7 cellular contexts compared by ENCODE assay signal in genomic region chr20:63686492-63687321, GRCh38. TPM values are rescaled to one million over a fixed set of nuclear protein-coding genes. Genes with fewer than 3 reads are reported as not detected.
DNase-seq lines count a peak whose midpoint lies in the region; TF ChIP-seq lines count a peak whose summit lies in the region.
"Had no signal": no experiment of that assay in that cellular context is flagged by ENCODE, and none has a peak within 500 bp of the region (broad histone marks: within the 10 kb centered on the region; RNA-seq: fewer than 3 reads in every experiment).

No MANE protein-coding gene starts in this region.

- DNase-seq in GM23248 (peak; percentile 94), brain pericyte (ENCODE audit: low read depth, low spot score) (peak; percentile 49), neural crest cell (ENCODE audit: low read depth, low spot score) (no peak), NCI-H446 treated with DMSO at 0.1 percent for 48 hours (lab: John Stamatoyannopoulos, UW) (no peak), DMS114 treated with DMSO at 0.1 percent for 48 hours (lab: John Stamatoyannopoulos, UW; ENCODE audit: unreplicated experiment) (no peak), dedifferentiated amniotic fluid mesenchymal stem cell (ENCODE audit: extremely low spot score) (no peak)

- 0 out of 2 replicates have a peak overlapping the region, but pooled peaks have one; percentile 4 for H3K4me3 ChIP-seq in GM23248

- H3K4me1 ChIP-seq in GM23248 (ENCODE audit: insufficient read depth), result peaks cover 34% of the 10 kb centered on the region

- WGBS in GM23248 (ENCODE audit: low coverage in 1 of 2, low lambda C conversion rate in 2 of 2, missing lambda C conversion rate in 2 of 2), 2 experiments, result 5 to 8% methylated on average over 31 to 45 of the region's 45 CpGs

- H2AFZ ChIP-seq in GM23248, result peak overlapping the region; percentile 33; the same call in 1 of the 2 replicates

- peak overlapping the region; percentile 43 for H3K27ac Mint-ChIP-seq in neural crest cell (ENCODE audit: unreplicated experiment)

- no peaks in the 10 kb centered on the region for H3K36me3 ChIP-seq in GM23248 (ENCODE audit: low read depth)

- H3K4me2 ChIP-seq in GM23248 (ENCODE audit: unreplicated experiment), result peak overlapping the region; percentile 44
- H3K4me2 ChIP-seq: KMS-11 had no signal

- H3K9me3 Mint-ChIP-seq in neural crest cell, result no peaks in the 10 kb centered on the region

- no peaks in the 10 kb centered on the region for H3K36me3 Mint-ChIP-seq in neural crest cell (ENCODE audit: low read depth)

- peaks cover 34% of the 10 kb centered on the region for H3F3A ChIP-seq in GM23248 (ENCODE audit: insufficient read depth)

- peak overlapping the region; percentile 62 for H3K4me3 Mint-ChIP-seq in neural crest cell

- peak overlapping the region; percentile 77 for H3K9ac ChIP-seq in GM23248
- H3K9ac ChIP-seq: KMS-11 had no signal

- no peaks in the 10 kb centered on the region for H3K79me2 ChIP-seq in GM23248 (ENCODE audit: insufficient read depth)

- H3K27me3 Mint-ChIP-seq in neural crest cell (ENCODE audit: low read depth), result no peaks in the 10 kb centered on the region

- no peaks in the 10 kb centered on the region for H3K27me3 ChIP-seq in GM23248 (replicated peaks; ENCODE audit: insufficient read depth)

- H4K20me1 ChIP-seq in GM23248 (ENCODE audit: insufficient read depth), result no peaks in the 10 kb centered on the region

- in situ Hi-C loops in GM23248 (cut with MboI), result no loop called here

- H3K9me3 ChIP-seq in GM23248 (ENCODE audit: low read depth), result no peaks in the 10 kb centered on the region

- no peaks in the 10 kb centered on the region for H3K9me2 ChIP-seq in GM23248 (ENCODE audit: insufficient read depth)

- H3K27ac ChIP-seq in GM23248, result peak overlapping the region; percentile 92
- H3K27ac ChIP-seq: KMS-11 had no signal

- peaks cover 11% of the 10 kb centered on the region for H3K4me1 Mint-ChIP-seq in neural crest cell

- no peak for TF ChIP-seq CTCF in neural crest cell (conservative IDR thresholded peaks at IDR 0.05)

RNA-seq across cellular contexts. Expression of gene TNFRSF6B, which starts 9.7 kb away (rescaled TPM):
- 36.9 and 39.9 TPM in 2 replicates for total RNA-seq in GM23248 (2014; rRNA removed; shearing (Covaris generic))
- 17.4 and 17.5 TPM in 2 replicates for polyA plus RNA-seq in GM23248 (2016; fragmentation: Nextera tagmentation; extraction: Ambion mirVana)
- not detected in 2 replicates for total RNA-seq in neural crest cell

RNA-seq across cellular contexts. Expression of gene ARFRP1, which starts 21.1 kb away (rescaled TPM):
- total RNA-seq in GM23248 (2014; rRNA removed; shearing (Covaris generic)), result 61.4 and 65.9 TPM in 2 replicates
- 57.6 and 60.8 TPM in 2 replicates for polyA plus RNA-seq in GM23248 (2016; fragmentation: Nextera tagmentation; extraction: Ambion mirVana)
- 41.0 and 42.1 TPM in 2 replicates for total RNA-seq in neural crest cell

RNA-seq across cellular contexts. Expression of gene ZGPAT, which starts 21.1 kb away (rescaled TPM):
- total RNA-seq in GM23248 (2014; rRNA removed; shearing (Covaris generic)), result 26.2 and 28.5 TPM in 2 replicates
- polyA plus RNA-seq in GM23248 (2016; fragmentation: Nextera tagmentation; extraction: Ambion mirVana), result 19.9 and 22.7 TPM in 2 replicates
- total RNA-seq in neural crest cell, result 31.3 and 32.1 TPM in 2 replicates

RNA-seq across cellular contexts. Expression of gene RTEL1, which starts 28.6 kb away (rescaled TPM):
- 15.6 and 30.7 TPM in 2 replicates for total RNA-seq in GM23248 (2014; rRNA removed; shearing (Covaris generic))
- polyA plus RNA-seq in GM23248 (2016; fragmentation: Nextera tagmentation; extraction: Ambion mirVana), result 8.5 and 8.6 TPM in 2 replicates
- 46.7 and 48.4 TPM in 2 replicates for total RNA-seq in neural crest cell

RNA-seq across cellular contexts. Expression of gene STMN3, which starts 33.5 kb away (rescaled TPM):
- total RNA-seq in GM23248 (2014; rRNA removed; shearing (Covaris generic)), result 26.8 and 37.6 TPM in 2 replicates
- polyA plus RNA-seq in GM23248 (2016; fragmentation: Nextera tagmentation; extraction: Ambion mirVana), result 18.5 and 18.6 TPM in 2 replicates
- 96.4 and 101 TPM in 2 replicates for total RNA-seq in neural crest cell

Comparison
In these comparisons a context has a peak if more than half of its experiments do, and no peak if none do; other contexts are left out.
1. DNase-seq: peak in GM23248 (single experiment) and brain pericyte (single experiment); none in neural crest cell (single experiment), NCI-H446 treated with DMSO at 0.1 percent for 48 hours (single experiment), DMS114 treated with DMSO at 0.1 percent for 48 hours (single experiment) and dedifferentiated amniotic fluid mesenchymal stem cell (single experiment).
2. RNA of gene TNFRSF6B, which starts 9.7 kb away (total RNA-seq): 36.9 to 39.9 TPM in GM23248; not detected in neural crest cell; every median in the first group is over 10 times any median in the second.